8 cellular contexts compared by ENCODE assay signal in genomic region chr18:75247601-75248421, GRCh38. TPM values are rescaled to one million over a fixed set of nuclear protein-coding genes. Genes with fewer than 3 reads are reported as not detected.
DNase-seq lines count a peak whose midpoint lies in the region; ATAC-seq and TF ChIP-seq lines count a peak whose summit lies in the region.

No MANE protein-coding gene starts in this region.

- H3K4me1 ChIP-seq in BLaER1: peaks cover 37% of the 10 kb centered on the region
- H3K4me1 ChIP-seq in foreskin keratinocyte: no peaks in the 10 kb centered on the region

- peak; percentile 35 to 62 for DNase-seq in foreskin keratinocyte
- no peak for DNase-seq in retinal pigment epithelial cell (ENCODE audit: low read depth)
- DNase-seq in NCI-H524 (lab: John Stamatoyannopoulos, UW): no peak
- no peak for DNase-seq in HuH-7 (ENCODE audit: low spot score)

- H3K36me3 ChIP-seq in BLaER1: no peaks in the 10 kb centered on the region

- peak overlapping the region; percentile 71 to 91 (median 80) for H3K4me3 Mint-ChIP-seq in IgD-negative memory B cell

- peaks cover 5% of the 10 kb centered on the region for H3K36me3 Mint-ChIP-seq in IgD-negative memory B cell

- H3K4me1 Mint-ChIP-seq in IgD-negative memory B cell: peaks cover 31 to 43% (median 37%) of the 10 kb centered on the region in 3 donors

- H3K9me3 Mint-ChIP-seq in IgD-negative memory B cell: no peaks in the 10 kb centered on the region

- TF ChIP-seq CTCF in WI38 (IDR thresholded peaks at IDR 0.05; ENCODE audit: low read depth, low read length) (no peak), foreskin keratinocyte (conservative IDR thresholded peaks at IDR 0.05) (no peak), retinal pigment epithelial cell (conservative IDR thresholded peaks at IDR 0.05; ENCODE audit: low read depth, low read length) (no peak)

- H3K27me3 ChIP-seq in BLaER1 (no peaks in the 10 kb centered on the region), foreskin keratinocyte (no peaks in the 10 kb centered on the region)

- H3K4me3 ChIP-seq in BLaER1 (peak overlapping the region; percentile 56), WI38 (ENCODE audit: low read depth, low read length) (peak overlapping the region; percentile 58), retinal pigment epithelial cell (ENCODE audit: low read length) (peak overlapping the region; percentile 36)

- peaks cover 15% of the 10 kb centered on the region; the same call in 1 of the 2 replicates for H4K20me1 ChIP-seq in BLaER1

- ATAC-seq in GM18873 (IDR thresholded peaks at IDR 0.05; ENCODE audit: low FRiP score, unreplicated experiment) (peak; percentile 43), foreskin keratinocyte (peak; percentile 51)

- H3K9ac ChIP-seq in BLaER1: peak overlapping the region; percentile 18

- no peaks in the 10 kb centered on the region for H3K27me3 Mint-ChIP-seq in IgD-negative memory B cell

- H3K27ac ChIP-seq in BLaER1 (peak overlapping the region; percentile 90), foreskin keratinocyte (no peak overlapping the region)

- peak overlapping the region; percentile 42 to 89 (median 74) for H3K27ac Mint-ChIP-seq in IgD-negative memory B cell

- peak overlapping the region; percentile 91 for H3K4me2 ChIP-seq in BLaER1

- H3K9me3 ChIP-seq in BLaER1: no peaks in the 10 kb centered on the region

RNA-seq across cellular contexts. Expression of gene TSHZ1, which starts 37.2 kb away (rescaled TPM):
- polyA plus RNA-seq in IgD-negative memory B cell (3.5 TPM), foreskin keratinocyte (2.5 and 2.9 TPM in 2 replicates)
- 8.2 and 9.2 TPM in 2 replicates for total RNA-seq in foreskin keratinocyte

RNA-seq across cellular contexts. Expression of gene PTGR3, which starts 38.9 kb away (rescaled TPM):
- polyA plus RNA-seq in IgD-negative memory B cell (20.7 TPM), foreskin keratinocyte (11.8 and 12.5 TPM in 2 replicates)
- 13.9 and 14.4 TPM in 2 replicates for total RNA-seq in foreskin keratinocyte

Comparison
In these comparisons a context has a peak if more than half of its experiments do, and no peak if none do; other contexts are left out.
1. DNase-seq: peak in foreskin keratinocyte (2 of 2); none in retinal pigment epithelial cell (single experiment), NCI-H524 (0 of 2) and HuH-7 (single experiment).
2. Peak in every context shown above with its lines, with median percentiles within 50 percentile points of each other: H3K4me3 ChIP-seq.